8 cellular contexts compared by ENCODE assay signal in the genomic region with DNA sequence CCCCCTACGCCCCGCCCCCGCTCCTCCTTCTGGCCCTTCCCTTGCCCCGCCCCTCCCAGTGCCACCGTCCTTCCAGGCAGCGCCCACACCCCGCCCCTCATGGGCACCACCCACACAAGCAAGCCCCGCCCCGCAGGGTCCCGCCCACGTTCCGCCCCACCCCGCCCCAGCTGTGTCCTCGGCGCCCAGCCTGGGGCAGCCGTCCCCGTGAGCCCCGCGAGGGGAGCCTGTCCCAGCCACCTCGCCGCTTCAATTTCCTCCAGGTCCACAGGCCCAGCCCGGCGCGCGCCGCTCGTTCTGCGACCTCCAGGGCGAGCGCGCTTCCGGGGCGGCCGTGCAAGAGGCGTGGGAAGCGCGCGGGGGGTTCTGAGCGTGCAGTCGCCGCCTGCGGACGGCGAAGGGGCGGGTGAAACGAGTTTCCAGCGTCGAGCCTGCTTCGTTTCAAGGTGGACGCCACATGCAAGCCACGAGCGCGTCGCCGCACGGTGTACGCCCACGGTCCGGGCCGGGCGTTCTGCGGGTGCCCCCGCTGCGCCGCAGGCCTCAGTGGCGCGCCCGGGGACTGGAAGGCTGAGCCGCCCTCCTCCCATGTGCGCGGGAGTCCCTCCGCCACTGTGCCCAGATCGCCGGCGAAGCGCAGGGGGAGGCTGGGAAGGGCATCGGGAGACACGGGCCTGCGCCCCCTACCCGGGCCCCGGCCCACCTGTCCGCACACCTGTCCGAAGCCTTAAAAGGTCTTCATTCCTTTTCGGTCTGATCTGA. TPM values are rescaled to one million over a fixed set of nuclear protein-coding genes. Genes with fewer than 3 reads are reported as not detected.
DNase-seq lines count a peak whose midpoint lies in the region; ATAC-seq, FAIRE-seq and TF ChIP-seq lines count a peak whose summit lies in the region.

No MANE protein-coding gene starts in this region.

- no peaks in the 10 kb centered on the region for H3K27me3 ChIP-seq in endothelial cell of umbilical vein (ENCODE audit: control insufficient read depth in 2 of 2, insufficient read depth in 2 of 2, low read length in 2 of 2)

- peak overlapping the region; percentile 34 for H3K4me2 ChIP-seq in endothelial cell of umbilical vein (ENCODE audit: insufficient read depth, low read length)

- BruUV-seq in endothelial cell of umbilical vein (replicated peaks; lab: Mats Ljungman, UMichigan), result no TSS peak

- ATAC-seq in GM18511 (IDR thresholded peaks at IDR 0.05; ENCODE audit: unreplicated experiment) (peak; percentile 67), HG03095 (IDR thresholded peaks at IDR 0.05; ENCODE audit: unreplicated experiment) (peak; percentile 44), mucosa of descending colon (peak; percentile 92)

- H3K79me2 ChIP-seq in endothelial cell of umbilical vein (ENCODE audit: control insufficient read depth, insufficient read depth, low read length), result no peaks in the 10 kb centered on the region

- H3K27ac ChIP-seq in 22Rv1 (peak overlapping the region; percentile 45), endothelial cell of umbilical vein (ENCODE audit: insufficient read depth, low read depth, low read length) (peak overlapping the region; percentile 24)

- peak; percentile 72 for DNase-seq in NCI-H748 (lab: John Stamatoyannopoulos, UW; ENCODE audit: unreplicated experiment)
- peak; percentile 77 for DNase-seq in activated CD8-positive, alpha-beta memory T cell treated with anti-CD3 and anti-CD28 coated beads, Interleukin-2, amount 50 U/mL, for 24 hours (ENCODE audit: extremely low read depth)
- DNase-seq in endothelial cell of umbilical vein (ENCODE audit: low read depth, low spot score), result peak; percentile 86
- DNase-seq in mucosa of descending colon, result peak; percentile 98
- DNase-seq in stimulated activated CD8-positive, alpha-beta memory T cell treated with anti-CD3 and anti-CD28 coated beads, Interleukin-7, amount 100 ng/mL, for 1 hour (ENCODE audit: low read depth in 2 of 2), result peak; percentile 87 to 93

- H3K36me3 ChIP-seq in endothelial cell of umbilical vein (ENCODE audit: control insufficient read depth in 2 of 2, extremely low read depth in 1 of 2, insufficient read depth in 2 of 2, low read length in 2 of 2) (no peaks in the 10 kb centered on the region), mucosa of descending colon (ENCODE audit: low read depth) (no peaks in the 10 kb centered on the region)

- CTCF ChIA-PET in endothelial cell of umbilical vein (lab: Charles Lee), result interaction anchor here (0.7 to 12.3 kb wide), 7 partner anchors 9 to 186 kb away, joined by 3 to 631 read pairs (median 4); a partner anchor contains a TSS

- H3K9me3 ChIP-seq in endothelial cell of umbilical vein (replicated peaks; ENCODE audit: control insufficient read depth, insufficient read depth, low read length) (no peaks in the 10 kb centered on the region), mucosa of descending colon (no peaks in the 10 kb centered on the region)

- H4K20me1 ChIP-seq in endothelial cell of umbilical vein (replicated peaks; ENCODE audit: control insufficient read depth, extremely low read depth, insufficient read depth, low read length), result no peaks in the 10 kb centered on the region

- TF ChIP-seq POLR2A in endothelial cell of umbilical vein (IDR thresholded peaks at IDR 0.05; ENCODE audit: low read depth, low read length), result no peak

- peaks cover 29% of the 10 kb centered on the region for H3K4me1 ChIP-seq in endothelial cell of umbilical vein (ENCODE audit: control insufficient read depth, extremely low read depth, insufficient read depth, low read length)
- H3K4me1 ChIP-seq in mucosa of descending colon (ENCODE audit: low read depth), result peaks cover 34% of the 10 kb centered on the region

- H3K4me3 ChIP-seq in endothelial cell of umbilical vein (replicated peaks in 1 of 3; ENCODE audit: insufficient read depth in 1 of 3, low read depth in 1 of 3, low read length in 3 of 3), result peak overlapping the region in 2 of 3 experiments; percentile 26 to 45
- H3K4me3 ChIP-seq in mucosa of descending colon, result peak overlapping the region; percentile 14

- POLR2A ChIA-PET in endothelial cell of umbilical vein (lab: Charles Lee), result interaction anchor here (1.0 to 1.8 kb wide), 4 partner anchors 10 to 25 kb away, joined by 3 to 17 read pairs (median 6); a partner anchor contains a TSS

- H3K9me1 ChIP-seq in endothelial cell of umbilical vein (replicated peaks; ENCODE audit: control insufficient read depth, extremely low read depth, insufficient read depth, low read length), result no peaks in the 10 kb centered on the region

- TF ChIP-seq CTCF in 22Rv1 (IDR thresholded peaks at IDR 0.05) (no peak), endothelial cell of umbilical vein (IDR thresholded peaks at IDR 0.05; ENCODE audit: extremely low read depth in 1 of 2, insufficient read depth in 1 of 2, low read depth in 1 of 2, low read length in 2 of 2) (no peak), mucosa of descending colon (IDR thresholded peaks at IDR 0.05) (no peak)

- peak overlapping the region; percentile 75 for H2AFZ ChIP-seq in endothelial cell of umbilical vein (ENCODE audit: low read depth, low read length)

- H3K9ac ChIP-seq in endothelial cell of umbilical vein (replicated peaks; ENCODE audit: extremely low read depth, insufficient read depth, low read length), result no peak overlapping the region

- intact Hi-C loops in endothelial cell of umbilical vein (cut with micrococcal nuclease) (loop anchor here (1.0 to 2.0 kb wide), 3 partner anchors 8 to 73 kb away; no protein-coding TSS in a partner anchor), mucosa of descending colon (cut with DNase I, micrococcal nuclease) (loop anchor here in 1 of 2 donors (10.0 kb wide), 1 partner anchor 109 kb away; no protein-coding TSS in a partner anchor)

- dilution Hi-C loops in endothelial cell of umbilical vein (cut with MboI; ENCODE audit: extremely low pct_ligation_motif_present, low sequenced_read_pairs), result no loop called here

- peak; percentile 84 for FAIRE-seq in endothelial cell of umbilical vein (lab: Jason Lieb, UNC)

TF ChIP-seq in endothelial cell of umbilical vein, 7 proteins besides CTCF, POLR2A, EP300 and RAD21:
- TF ChIP-seq EZH2 (IDR thresholded peaks at IDR 0.05; ENCODE audit: borderline replicate concordance, low read depth, low read length, severe bottlenecking), result no peak
- no peak for TF ChIP-seq GATA2 (IDR thresholded peaks at IDR 0.05; ENCODE audit: insufficient read depth, insufficient read length, low read depth, low read length)
- TF ChIP-seq FOS (IDR thresholded peaks at IDR 0.05; ENCODE audit: borderline replicate concordance, insufficient read depth, low read length), result no peak
- TF ChIP-seq MYC (IDR thresholded peaks at IDR 0.05; ENCODE audit: low read depth, low read length), result no peak
- TF ChIP-seq JUN (IDR thresholded peaks at IDR 0.05; ENCODE audit: borderline replicate concordance, insufficient read depth, insufficient read length, low read depth), result no peak
- TF ChIP-seq POLR2AphosphoS5 (IDR thresholded peaks at IDR 0.05; ENCODE audit: insufficient read depth, low read depth, low read length), result no peak
- TF ChIP-seq, protein P1, sequence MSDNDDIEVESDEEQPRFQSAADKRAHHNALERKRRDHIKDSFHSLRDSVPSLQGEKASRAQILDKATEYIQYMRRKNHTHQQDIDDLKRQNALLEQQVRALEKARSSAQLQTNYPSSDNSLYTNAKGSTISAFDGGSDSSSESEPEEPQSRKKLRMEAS (IDR thresholded peaks at IDR 0.05; ENCODE audit: insufficient read depth, insufficient read length), result no peak

RNA-seq across cellular contexts. Expression of a gene that starts 10.8 kb away (rescaled TPM):
- total RNA-seq in endothelial cell of umbilical vein (62.6 and 69.8 TPM in 2 replicates), mucosa of descending colon (10 to 100 TPM; 23.4 to 42.6 (median 32.0) TPM)
- 31.5 and 57.8 TPM in 2 replicates for polyA plus RNA-seq in endothelial cell of umbilical vein
- polyA plus RNA-seq in endothelial cell of umbilical vein (2011; cell fraction: cytosol; rRNA removed), result 12.5 and 21.8 TPM in 2 replicates
- 27.2 and 31.3 TPM in 2 replicates for polyA plus RNA-seq in endothelial cell of umbilical vein (2011; cell fraction: nucleus; rRNA removed)
- polyA plus RNA-seq in endothelial cell of umbilical vein (2012), result 20.7 and 41.9 TPM in 2 replicates
- 6.2 and 8.0 TPM in 2 replicates for polyA minus RNA-seq in endothelial cell of umbilical vein
- polyA minus RNA-seq in endothelial cell of umbilical vein (2011; cell fraction: cytosol; rRNA and poly(A)+ RNA removed), result 6.8 TPM
- polyA minus RNA-seq in endothelial cell of umbilical vein (2011; cell fraction: nucleus; rRNA and poly(A)+ RNA removed), result 4.2 and 8.6 TPM in 2 replicates

RNA-seq across cellular contexts. Expression of a gene that starts 22.7 kb away (rescaled TPM):
- total RNA-seq in endothelial cell of umbilical vein (76.0 and 80.3 TPM in 2 replicates), mucosa of descending colon (10 to 100 TPM; 26.8 to 86.6 (median 29.0) TPM)
- 9.0 and 11.6 TPM in 2 replicates for polyA plus RNA-seq in endothelial cell of umbilical vein
- 12.3 and 15.5 TPM in 2 replicates for polyA plus RNA-seq in endothelial cell of umbilical vein (2011; cell fraction: cytosol; rRNA removed)
- polyA plus RNA-seq in endothelial cell of umbilical vein (2011; cell fraction: nucleus; rRNA removed), result 23.5 and 24.9 TPM in 2 replicates
- 20.3 and 24.2 TPM in 2 replicates for polyA plus RNA-seq in endothelial cell of umbilical vein (2012)
- 10.8 and 14.2 TPM in 2 replicates for polyA minus RNA-seq in endothelial cell of umbilical vein
- 20.5 TPM for polyA minus RNA-seq in endothelial cell of umbilical vein (2011; cell fraction: cytosol; rRNA and poly(A)+ RNA removed)
- polyA minus RNA-seq in endothelial cell of umbilical vein (2011; cell fraction: nucleus; rRNA and poly(A)+ RNA removed), result 15.3 and 23.3 TPM in 2 replicates

Comparison
In these comparisons a context has a peak if more than half of its experiments do, and no peak if none do; other contexts are left out.
1. Peak in every context shown above with its lines: DNase-seq, ATAC-seq, H3K4me3 ChIP-seq and H3K27ac ChIP-seq.